Comparison of ENCODE assay signal across 1 cellular context in the genomic region with DNA sequence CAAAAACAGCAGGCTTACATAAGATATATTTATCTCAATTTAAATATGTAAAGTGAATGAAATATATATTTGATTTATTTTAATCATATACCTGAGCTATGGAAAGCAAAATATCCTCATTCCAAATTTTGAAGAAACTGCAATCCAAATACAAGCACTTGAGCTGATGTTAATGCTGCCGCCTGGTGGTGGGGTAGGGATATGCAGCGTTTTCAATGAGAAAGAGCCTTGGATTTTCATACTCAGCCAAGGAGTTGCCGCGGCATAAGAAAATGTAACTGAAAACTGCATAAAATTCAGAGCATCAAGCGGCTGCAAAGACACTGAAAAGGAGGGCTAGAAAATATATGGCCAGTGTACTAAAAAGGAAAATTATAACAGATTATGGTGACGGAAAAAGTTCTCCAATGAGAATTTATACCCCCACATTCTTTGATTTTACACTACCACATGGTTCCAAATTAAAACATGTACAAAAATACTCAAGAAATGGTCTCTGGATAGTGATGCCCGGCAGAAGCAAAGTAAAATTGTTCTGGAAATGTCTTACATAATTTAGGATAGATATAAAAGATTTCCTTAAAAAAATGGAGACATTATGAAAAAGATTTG.
TF ChIP-seq lines count a peak whose summit lies in the region.

No MANE protein-coding gene starts in this region.

TF ChIP-seq in WTC11, 78 proteins besides CTCF, POLR2A, EP300 and RAD21 (continued from another document):
- TF ChIP-seq, protein P1, sequence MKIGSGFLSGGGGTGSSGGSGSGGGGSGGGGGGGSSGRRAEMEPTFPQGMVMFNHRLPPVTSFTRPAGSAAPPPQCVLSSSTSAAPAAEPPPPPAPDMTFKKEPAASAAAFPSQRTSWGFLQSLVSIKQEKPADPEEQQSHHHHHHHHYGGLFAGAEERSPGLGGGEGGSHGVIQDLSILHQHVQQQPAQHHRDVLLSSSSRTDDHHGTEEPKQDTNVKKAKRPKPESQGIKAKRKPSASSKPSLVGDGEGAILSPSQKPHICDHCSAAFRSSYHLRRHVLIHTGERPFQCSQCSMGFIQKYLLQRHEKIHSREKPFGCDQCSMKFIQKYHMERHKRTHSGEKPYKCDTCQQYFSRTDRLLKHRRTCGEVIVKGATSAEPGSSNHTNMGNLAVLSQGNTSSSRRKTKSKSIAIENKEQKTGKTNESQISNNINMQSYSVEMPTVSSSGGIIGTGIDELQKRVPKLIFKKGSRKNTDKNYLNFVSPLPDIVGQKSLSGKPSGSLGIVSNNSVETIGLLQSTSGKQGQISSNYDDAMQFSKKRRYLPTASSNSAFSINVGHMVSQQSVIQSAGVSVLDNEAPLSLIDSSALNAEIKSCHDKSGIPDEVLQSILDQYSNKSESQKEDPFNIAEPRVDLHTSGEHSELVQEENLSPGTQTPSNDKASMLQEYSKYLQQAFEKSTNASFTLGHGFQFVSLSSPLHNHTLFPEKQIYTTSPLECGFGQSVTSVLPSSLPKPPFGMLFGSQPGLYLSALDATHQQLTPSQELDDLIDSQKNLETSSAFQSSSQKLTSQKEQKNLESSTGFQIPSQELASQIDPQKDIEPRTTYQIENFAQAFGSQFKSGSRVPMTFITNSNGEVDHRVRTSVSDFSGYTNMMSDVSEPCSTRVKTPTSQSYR (CRISPR knock-in tag; IDR thresholded peaks at IDR 0.05), result no peak
- no peak for TF ChIP-seq FOXJ3 (CRISPR knock-in tag; IDR thresholded peaks at IDR 0.05; ENCODE audit: borderline replicate concordance)
